11 cellular contexts compared by ENCODE assay signal in genomic region chr16:17304814-17305169, GRCh38.
A peak's percentile ranks its signal among the peaks of the same experiment; 100 is the strongest.
DNase-seq lines count a peak whose midpoint lies in the region; ATAC-seq and TF ChIP-seq lines count a peak whose summit lies in the region.
"Had no signal": no experiment of that assay in that cellular context is flagged by ENCODE, and none has a peak within 500 bp of the region (broad histone marks: within the 10 kb centered on the region; RNA-seq: fewer than 3 reads in every experiment).

No MANE protein-coding gene starts in this region.

- WGBS in ovary, 3 donors, result 31 to 45% (median 38%) methylated on average over 3 of the region's 3 CpGs
- 56 to 65% methylated on average over 3 of the region's 3 CpGs for WGBS in GM23248 (ENCODE audit: low coverage in 1 of 2, low lambda C conversion rate in 2 of 2, missing lambda C conversion rate in 2 of 2), 2 experiments

- H3K36me3 ChIP-seq in MG63, result no peaks in the 10 kb centered on the region
- no peaks in the 10 kb centered on the region for H3K36me3 ChIP-seq in ovary
- no peaks in the 10 kb centered on the region for H3K36me3 ChIP-seq in GM23248 (ENCODE audit: low read depth)
- H3K36me3 ChIP-seq: neural progenitor cell had no signal

- no peak overlapping the region for H3K4me2 ChIP-seq in GM23248 (ENCODE audit: unreplicated experiment)
- H3K4me2 ChIP-seq: neural progenitor cell had no signal

- POLR2A ChIA-PET in AG04450 (lab: Yijun Ruan, JAX), result no interaction called here

- intact Hi-C loops in ovary (cut with DNase I), result loop anchor here in 1 of 4 donors (10.0 kb wide), 1 partner anchor 160 kb away; no protein-coding TSS in a partner anchor

- H3K9me2 ChIP-seq in GM23248 (ENCODE audit: insufficient read depth), result no peaks in the 10 kb centered on the region

- peaks cover 92% of the 10 kb centered on the region for H3K79me2 ChIP-seq in GM23248 (ENCODE audit: insufficient read depth)

- H3K4me3 ChIP-seq in AG04450 (ENCODE audit: low read depth, low read length), result no peak overlapping the region
- no peak overlapping the region for H3K4me3 ChIP-seq in MG63
- no peak overlapping the region for H3K4me3 ChIP-seq in ovary
- H3K4me3 ChIP-seq in GM23248, result no peak overlapping the region
- H3K4me3 ChIP-seq: neural progenitor cell had no signal

- H4K20me1 ChIP-seq in GM23248 (ENCODE audit: insufficient read depth), result peaks cover 6% of the 10 kb centered on the region; the same call in 1 of the 2 replicates

- in situ Hi-C loops in GM23248 (cut with MboI), result no loop called here

- peaks cover 10% of the 10 kb centered on the region for H3K4me1 ChIP-seq in ovary (ENCODE audit: insufficient read depth)
- H3K4me1 ChIP-seq in GM23248 (ENCODE audit: insufficient read depth), result peaks cover 8% of the 10 kb centered on the region; the same call in 1 of the 2 replicates

- no peak for TF ChIP-seq POLR2A in ovary (IDR thresholded peaks at IDR 0.05)

- no peak for ATAC-seq in HG02852 (IDR thresholded peaks at IDR 0.05; ENCODE audit: unreplicated experiment)
- ATAC-seq in GM18858 (IDR thresholded peaks at IDR 0.05; ENCODE audit: unreplicated experiment), result no peak

- DNase-seq in AG04450 (ENCODE audit: low read depth, low spot score) (no peak), MG63 (peak; percentile 60), fibroblast of gingiva (ENCODE audit: low read depth) (peak; percentile 18), ovary (peak in 2 of 5 donors; percentile 22 to 57), GM23248 (no peak)
- DNase-seq in effector CD4-positive, alpha-beta T cell, result no peak
- DNase-seq: NCI-H1930; stimulated activated naive CD4-positive, alpha-beta T cell treated with Interleukin-2 at 50 U/mL for 16 hours had no signal

- no peak overlapping the region for H3K27ac ChIP-seq in AG04450 (ENCODE audit: low read depth, low read length)
- H3K27ac ChIP-seq in ovary, result peak overlapping the region; percentile 55 to 66
- no peak overlapping the region for H3K27ac ChIP-seq in GM23248
- H3K27ac ChIP-seq: neural progenitor cell had no signal

- H3K9ac ChIP-seq in GM23248, result no peak overlapping the region
- H3K9ac ChIP-seq: neural progenitor cell had no signal

- 0 out of 2 replicates have a peak, but pooled peaks cover 5% of the 10 kb centered on the region for H3F3A ChIP-seq in GM23248 (ENCODE audit: insufficient read depth)

- 0 out of 2 replicates have a peak, but pooled peaks have one; percentile 8 for TF ChIP-seq CTCF in AG04450 (IDR thresholded peaks at IDR 0.05; ENCODE audit: low read depth, low read length)
- no peak for TF ChIP-seq CTCF in ovary (IDR thresholded peaks at IDR 0.05)

- TF ChIP-seq EP300 in ovary (IDR thresholded peaks at IDR 0.05), result no peak

- H3K9me3 ChIP-seq in AG04450 (ENCODE audit: control insufficient read depth, insufficient read depth, low read length), result no peaks in the 10 kb centered on the region
- no peaks in the 10 kb centered on the region for H3K9me3 ChIP-seq in MG63
- no peaks in the 10 kb centered on the region for H3K9me3 ChIP-seq in ovary
- no peaks in the 10 kb centered on the region for H3K9me3 ChIP-seq in GM23248 (ENCODE audit: low read depth)

- H3K27me3 ChIP-seq in AG04450 (ENCODE audit: control insufficient read depth, insufficient read depth, low read length), result no peaks in the 10 kb centered on the region
- no peaks in the 10 kb centered on the region for H3K27me3 ChIP-seq in MG63
- H3K27me3 ChIP-seq in ovary, result no peaks in the 10 kb centered on the region
- no peaks in the 10 kb centered on the region for H3K27me3 ChIP-seq in GM23248 (replicated peaks; ENCODE audit: insufficient read depth)
- H3K27me3 ChIP-seq: neural progenitor cell had no signal

- no peak overlapping the region for H2AFZ ChIP-seq in GM23248
- H2AFZ ChIP-seq: neural progenitor cell had no signal

- CTCF ChIA-PET in AG04450 (lab: Charles Lee), result interaction anchor here (0.7 to 1.0 kb wide), 2 partner anchors 10 to 274 kb away, joined by 3 read pairs; no protein-coding TSS in a partner anchor

Comparison
In these comparisons a context has a peak if more than half of its experiments do, and no peak if none do; other contexts are left out.
1. DNase-seq: peak in MG63 (single experiment) and fibroblast of gingiva (single experiment); none in AG04450 (single experiment), effector CD4-positive, alpha-beta T cell (single experiment) and GM23248 (single experiment).
2. H3K27ac ChIP-seq: peak in ovary (2 of 2); none in AG04450 (single experiment) and GM23248 (single experiment).